In genomic region chr15:73988075-73988969, GRCh38 we compare ENCODE assay signal across 8 cellular contexts. TPM values are rescaled to one million over a fixed set of nuclear protein-coding genes. Genes with fewer than 3 reads are reported as not detected.
DNase-seq lines count a peak whose midpoint lies in the region; ATAC-seq, FAIRE-seq and TF ChIP-seq lines count a peak whose summit lies in the region.
"Had no signal": no experiment of that assay in that cellular context is flagged by ENCODE, and none has a peak within 500 bp of the region (broad histone marks: within the 10 kb centered on the region; RNA-seq: fewer than 3 reads in every experiment).

No MANE protein-coding gene starts in this region.

- intact Hi-C loops in kidney (cut with DNase I) (loop anchor here (10.0 kb wide), 1 partner anchor 56 kb away; no protein-coding TSS in a partner anchor), A673 (cut with micrococcal nuclease; ENCODE audit: unreplicated experiment) (no loop called here)

- H3K4me3 ChIP-seq in adipocyte (ENCODE audit: low read length) = no peak overlapping the region
- no peak overlapping the region for H3K4me3 ChIP-seq in kidney (ENCODE audit: low read length in 2 of 2)
- H3K4me3 ChIP-seq in thoracic aorta = no peak overlapping the region
- H3K4me3 ChIP-seq in A673 (ENCODE audit: low read depth, low read length, poor library complexity, severe bottlenecking) = no peak overlapping the region

- peak overlapping the region; percentile 72 for H3K9ac ChIP-seq in adipocyte (ENCODE audit: low read length)
- H3K9ac ChIP-seq in kidney (ENCODE audit: low read length in 2 of 2) = no peak overlapping the region

- POLR2A ChIA-PET in A673 (lab: Charles Lee; ENCODE audit: low non-redundant PET) = no interaction called here

- DNase-seq in GM20000 (ENCODE audit: low spot score) (peak; percentile 61), adipocyte (ENCODE audit: low read depth) (no peak), kidney (peak; percentile 82), thoracic aorta (ENCODE audit: low spot score) (no peak), GF-D8 (lab: John Stamatoyannopoulos, UW) (no peak), A673 (ENCODE audit: low spot score) (no peak), SHP77 (lab: John Stamatoyannopoulos, UW) (no peak)
- DNase-seq: NCI-H1436 treated with DMSO at 0.1 percent for 48 hours had no signal

- no peak for FAIRE-seq in kidney (lab: Jason Lieb, UNC)

- ATAC-seq in thoracic aorta (ENCODE audit: insufficient number of reproducible peaks, low FRiP score, low read depth) = no peak

- TF ChIP-seq CTCF in GM20000 (IDR thresholded peaks at IDR 0.05; ENCODE audit: extremely low read depth, missing control alignments) (no peak), kidney (IDR thresholded peaks at IDR 0.05; ENCODE audit: borderline replicate concordance, extremely low read depth, insufficient read depth) (no peak), thoracic aorta (IDR thresholded peaks at IDR 0.05) (no peak), A673 (conservative IDR thresholded peaks at IDR 0.05; ENCODE audit: low read depth, low read length) (no peak)

- H3K4me1 ChIP-seq in adipocyte (ENCODE audit: control insufficient read depth, insufficient read depth, low read length) (peaks cover 91% of the 10 kb centered on the region), kidney (ENCODE audit: control insufficient read depth in 1 of 2, insufficient read depth in 1 of 2, low read depth in 1 of 2, low read length in 2 of 2) (peaks cover 12 to 37% of the 10 kb centered on the region in 2 donors), thoracic aorta (ENCODE audit: control insufficient read depth in 1 of 2, low read depth in 2 of 2) (peaks cover 32 to 67% of the 10 kb centered on the region in 2 donors), A673 (ENCODE audit: insufficient read depth, low read length, poor library complexity, severe bottlenecking) (peaks cover 13% of the 10 kb centered on the region)

- H3K9me3 ChIP-seq in adipocyte (ENCODE audit: control insufficient read depth, low read length) (no peaks in the 10 kb centered on the region), kidney (ENCODE audit: control insufficient read depth in 1 of 2, low read length in 2 of 2) (no peaks in the 10 kb centered on the region), thoracic aorta (no peaks in the 10 kb centered on the region), A673 (ENCODE audit: low read depth, low read length, poor library complexity, severe bottlenecking) (no peaks in the 10 kb centered on the region)

- H3K27ac ChIP-seq in kidney (ENCODE audit: low read depth in 2 of 2, low read length in 2 of 2) (peak overlapping the region in 1 of 2 donors; percentile 19), thoracic aorta (peak overlapping the region; percentile 65 to 67), A673 (ENCODE audit: low read depth, low read length, poor library complexity, severe bottlenecking) (no peak overlapping the region)

- CTCF ChIA-PET in A673 (lab: Charles Lee) = interaction anchor here (1.0 kb wide), 1 partner anchor 15 kb away, joined by 3 read pairs; no protein-coding TSS in a partner anchor

- no peaks in the 10 kb centered on the region for H3K27me3 ChIP-seq in adipocyte (replicated peaks; ENCODE audit: control insufficient read depth, insufficient read depth, low read length)
- H3K27me3 ChIP-seq in thoracic aorta (replicated peaks; ENCODE audit: insufficient read depth) = no peaks in the 10 kb centered on the region
- H3K27me3 ChIP-seq in A673 (replicated peaks; ENCODE audit: insufficient read depth, low read depth, low read length, poor library complexity) = no peaks in the 10 kb centered on the region

- H3K36me3 ChIP-seq in adipocyte (ENCODE audit: control insufficient read depth, insufficient read depth, low read length, severe bottlenecking) (peaks cover 7% of the 10 kb centered on the region), kidney (ENCODE audit: control insufficient read depth in 1 of 2, insufficient read depth in 2 of 2, low read length in 2 of 2) (no peaks in the 10 kb centered on the region), thoracic aorta (peaks cover 7% of the 10 kb centered on the region), A673 (ENCODE audit: insufficient read depth, low read length, poor library complexity, severe bottlenecking) (no peaks in the 10 kb centered on the region)

- no TSS peak for BruUV-seq in A673 (replicated peaks; lab: Mats Ljungman, UMichigan)

RNA-seq across cellular contexts. Expression of gene STOML1, which starts 3.8 kb away (rescaled TPM):
- total RNA-seq in kidney (22.2 TPM), thoracic aorta (10 to 100 TPM; 23.6 to 37.9 TPM), A673 (2021) (7.3 and 10.3 TPM in 2 replicates)
- polyA plus RNA-seq in kidney (ENCODE audit: insufficient read depth, low read depth, low replicate concordance) = 15.0 TPM

RNA-seq across cellular contexts. Expression of gene PML, which starts 6.2 kb away (rescaled TPM):
- 82.9 TPM for total RNA-seq in kidney
- polyA plus RNA-seq in kidney (ENCODE audit: insufficient read depth, low read depth, low replicate concordance) = 19.6 TPM
- total RNA-seq in thoracic aorta = 100 to 1,000 TPM in 1 of 2 donors, 10 to 100 TPM in 1; 77.2 to 138 TPM
- 39.7 and 40.0 TPM in 2 replicates for total RNA-seq in A673 (2021)

Comparison
In these comparisons a context has a peak if more than half of its experiments do, and no peak if none do; other contexts are left out.
1. DNase-seq: peak in GM20000 (single experiment) and kidney (single experiment); none in adipocyte (single experiment), thoracic aorta (single experiment), GF-D8 (single experiment), A673 (single experiment) and SHP77 (0 of 2).